Comparison of ENCODE assay signal across 23 cellular contexts in the genomic region with DNA sequence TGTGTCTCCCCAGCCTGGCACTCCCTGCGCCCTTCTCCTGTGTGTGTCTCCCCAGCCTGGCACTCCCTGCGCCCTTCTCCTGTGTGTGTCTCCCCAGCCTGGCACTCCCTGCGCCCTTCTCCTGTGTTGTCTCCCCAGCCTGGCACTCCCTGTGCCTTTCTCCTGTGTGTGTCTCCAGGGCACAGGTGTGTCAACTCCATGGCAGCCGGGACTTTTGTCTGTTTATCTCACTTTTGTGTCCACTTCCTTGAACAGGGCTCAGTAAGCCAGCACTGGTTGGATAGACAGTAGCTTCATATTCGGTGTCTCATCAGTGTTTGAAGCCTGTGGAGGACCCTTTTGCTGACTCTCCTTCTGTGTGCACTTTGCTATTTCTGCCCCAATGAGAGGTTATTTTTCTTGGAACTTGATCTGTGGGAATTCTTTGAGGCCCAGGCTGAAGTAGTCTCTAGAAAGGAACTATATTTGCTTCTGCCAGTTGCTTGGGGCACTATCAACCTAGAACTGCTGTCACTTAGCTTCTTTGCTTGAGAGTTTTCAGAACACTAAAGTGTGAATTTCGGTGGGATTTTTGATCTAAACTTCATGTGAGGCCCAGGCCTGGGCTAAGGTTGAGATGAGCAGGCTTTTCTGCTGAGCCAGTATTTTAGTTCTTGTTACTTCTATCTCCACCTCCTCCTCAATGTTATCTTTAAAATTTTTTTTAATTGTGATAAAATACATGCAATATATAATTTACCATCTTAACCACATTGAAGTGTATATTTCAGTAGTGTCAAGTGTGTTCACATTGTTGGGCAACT. TPM values are rescaled to one million over a fixed set of nuclear protein-coding genes. Genes with fewer than 3 reads are reported as not detected.
DNase-seq lines count a peak whose midpoint lies in the region; ATAC-seq, FAIRE-seq and TF ChIP-seq lines count a peak whose summit lies in the region.
"Had no signal": no experiment of that assay in that cellular context is flagged by ENCODE, and none has a peak within 500 bp of the region (broad histone marks: within the 10 kb centered on the region; RNA-seq: fewer than 3 reads in every experiment).

No MANE protein-coding gene starts in this region.

- H3K27me3 ChIP-seq in pancreas: no peaks in the 10 kb centered on the region
- H3K27me3 ChIP-seq: ascending aorta, dorsolateral prefrontal cortex, esophagus muscularis mucosa had no signal

- peak; percentile 72 for DNase-seq in EH (ENCODE audit: low read depth)
- no peak for DNase-seq in WTC11 (ENCODE audit: low spot score)
- DNase-seq in pancreas: no peak
- DNase-seq in A172 (ENCODE audit: low spot score): no peak
- no peak for DNase-seq in NCI-H748 treated with DMSO at 0.1 percent for 48 hours (lab: John Stamatoyannopoulos, UW)
- DNase-seq: activated CD4-positive, alpha-beta T cell treated with anti-CD3 and anti-CD28 coated beads, Interleukin-2, amount 10 ng/mL, durations not matched to agents 7 days and 5 days; activated naive CD4-positive, alpha-beta T cell treated with Interleukin-2 at 50 U/mL for 16 hours; activated T-cell treated with anti-CD3 and anti-CD28 coated beads for 4 hours; dorsolateral prefrontal cortex; HFFc6; Karpas-422; natural killer cell; NK-92 treated with Interleukin-12 subunit alpha and Interleukin-12 subunit beta, amount 100 ng/mL, for 24 hours; SW 1271 had no signal

- 76 to 78% methylated on average over 5 to 6 of the region's 6 CpGs for WGBS in pancreas, 2 donors

- no peaks in the 10 kb centered on the region for H3K36me3 ChIP-seq in pancreas
- H3K36me3 ChIP-seq: ascending aorta, esophagus muscularis mucosa had no signal

- ATAC-seq in WTC11 (no peak), esophagus mucosa (peak; percentile 91), pancreas (peak in 2 of 4 donors; percentile 53 to 62), HG02870 (IDR thresholded peaks at IDR 0.05; ENCODE audit: unreplicated experiment) (no peak), HG02885 (IDR thresholded peaks at IDR 0.05; ENCODE audit: poor library complexity, unreplicated experiment) (no peak)
- ATAC-seq: natural killer cell had no signal

- 0 out of 2 replicates have a peak overlapping the region, but pooled peaks have one; percentile 18 for H3K27ac Mint-ChIP-seq in WTC11
- H3K27ac Mint-ChIP-seq: activated CD4-positive, alpha-beta T cell treated with anti-CD3 and anti-CD28 coated beads, Interleukin-2, amount 10 ng/mL, durations not matched to agents 7 days and 5 days; B cell; HFFc6; natural killer cell had no signal

- no peak overlapping the region for H3K27ac ChIP-seq in pancreas
- H3K27ac ChIP-seq: ascending aorta, dorsolateral prefrontal cortex, esophagus muscularis mucosa, RWPE1 had no signal

- peaks cover 2% of the 10 kb centered on the region; the same call in 1 of the 2 replicates for H3K27me3 Mint-ChIP-seq in WTC11 (ENCODE audit: low read depth)
- H3K27me3 Mint-ChIP-seq: activated CD4-positive, alpha-beta T cell treated with anti-CD3 and anti-CD28 coated beads, Interleukin-2, amount 10 ng/mL, durations not matched to agents 7 days and 5 days; B cell had no signal

- no peaks in the 10 kb centered on the region for H3K4me1 ChIP-seq in pancreas

- peak; percentile 66 for FAIRE-seq in pancreas (lab: Jason Lieb, UNC)
- FAIRE-seq: D721Med, TTC549 had no signal

- peaks cover 18% of the 10 kb centered on the region for H3K9me3 Mint-ChIP-seq in WTC11
- H3K9me3 Mint-ChIP-seq: natural killer cell had no signal

- POLR2A ChIA-PET in WTC11 (lab: Charles Lee): no interaction called here

- no peak overlapping the region for H3K4me3 Mint-ChIP-seq in WTC11
- H3K4me3 Mint-ChIP-seq: activated CD4-positive, alpha-beta T cell treated with anti-CD3 and anti-CD28 coated beads, Interleukin-2, amount 10 ng/mL, durations not matched to agents 7 days and 5 days; B cell; HFFc6; natural killer cell had no signal

- CTCF ChIA-PET in WTC11 (lab: Charles Lee): interaction anchor here (0.6 kb wide), 1 partner anchor 50 kb away, joined by 3 read pairs; no protein-coding TSS in a partner anchor

- TF ChIP-seq CTCF in WTC11 (IDR thresholded peaks at IDR 0.05): no peak
- TF ChIP-seq CTCF in pancreas (IDR thresholded peaks at IDR 0.05): no peak

- peaks cover 12% of the 10 kb centered on the region for H3K36me3 Mint-ChIP-seq in WTC11
- H3K36me3 Mint-ChIP-seq: natural killer cell had no signal

- intact Hi-C loops in pancreas (cut with DNase I): no loop called here

- H3K4me1 Mint-ChIP-seq in WTC11: peaks cover 36% of the 10 kb centered on the region
- H3K4me1 Mint-ChIP-seq: B cell had no signal

- no peaks in the 10 kb centered on the region for H3K9me3 ChIP-seq in pancreas
- H3K9me3 ChIP-seq: ascending aorta, esophagus muscularis mucosa had no signal

- H3K4me3 ChIP-seq in pancreas: no peak overlapping the region
- H3K4me3 ChIP-seq: ascending aorta, dorsolateral prefrontal cortex, esophagus muscularis mucosa had no signal

TF ChIP-seq in WTC11, 78 proteins besides CTCF, POLR2A, EP300 and RAD21 (continues in another document):
- TF ChIP-seq, protein P1, sequence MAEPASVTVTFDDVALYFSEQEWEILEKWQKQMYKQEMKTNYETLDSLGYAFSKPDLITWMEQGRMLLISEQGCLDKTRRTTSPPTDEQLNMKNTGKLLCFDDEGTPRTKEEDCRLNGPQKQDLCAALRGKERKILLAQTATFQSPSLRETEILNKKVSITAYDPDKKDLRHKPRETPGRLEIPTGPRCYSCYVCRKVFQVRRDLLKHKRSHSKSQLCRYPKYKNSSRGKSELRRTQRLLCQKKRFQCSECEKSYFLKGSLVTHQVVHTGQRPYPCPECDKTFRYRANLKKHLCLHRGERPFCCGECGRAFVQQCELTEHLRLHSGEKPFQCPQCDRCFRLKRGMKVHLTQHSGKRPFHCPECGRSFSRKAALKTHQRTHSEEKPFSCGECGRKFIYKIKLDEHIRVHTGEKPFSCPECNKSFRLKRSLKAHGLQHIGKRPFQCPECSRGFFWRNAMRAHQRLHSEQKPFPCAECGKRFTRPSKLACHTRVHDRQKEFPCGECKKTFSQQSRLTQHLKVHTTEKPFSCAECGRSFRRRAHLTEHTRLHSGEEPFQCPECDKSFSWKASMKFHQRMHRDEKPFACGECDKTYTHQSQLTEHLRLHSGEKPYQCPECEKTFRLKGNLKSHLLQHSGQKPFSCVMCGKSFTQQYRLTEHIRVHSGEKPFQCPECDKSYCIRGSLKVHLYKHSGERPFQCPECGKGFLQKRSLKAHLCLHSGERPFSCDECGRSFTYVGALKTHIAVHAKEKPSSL (CRISPR knock-in tag; conservative IDR thresholded peaks at IDR 0.05): no peak
- TF ChIP-seq, protein P2, sequence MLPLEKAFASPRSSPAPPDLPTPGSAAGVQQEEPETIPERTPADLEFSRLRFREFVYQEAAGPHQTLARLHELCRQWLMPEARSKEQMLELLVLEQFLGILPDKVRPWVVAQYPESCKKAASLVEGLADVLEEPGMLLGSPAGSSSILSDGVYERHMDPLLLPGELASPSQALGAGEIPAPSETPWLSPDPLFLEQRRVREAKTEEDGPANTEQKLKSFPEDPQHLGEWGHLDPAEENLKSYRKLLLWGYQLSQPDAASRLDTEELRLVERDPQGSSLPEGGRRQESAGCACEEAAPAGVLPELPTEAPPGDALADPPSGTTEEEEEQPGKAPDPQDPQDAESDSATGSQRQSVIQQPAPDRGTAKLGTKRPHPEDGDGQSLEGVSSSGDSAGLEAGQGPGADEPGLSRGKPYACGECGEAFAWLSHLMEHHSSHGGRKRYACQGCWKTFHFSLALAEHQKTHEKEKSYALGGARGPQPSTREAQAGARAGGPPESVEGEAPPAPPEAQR (CRISPR knock-in tag; IDR thresholded peaks at IDR 0.05): no peak
- TF ChIP-seq, protein P3, sequence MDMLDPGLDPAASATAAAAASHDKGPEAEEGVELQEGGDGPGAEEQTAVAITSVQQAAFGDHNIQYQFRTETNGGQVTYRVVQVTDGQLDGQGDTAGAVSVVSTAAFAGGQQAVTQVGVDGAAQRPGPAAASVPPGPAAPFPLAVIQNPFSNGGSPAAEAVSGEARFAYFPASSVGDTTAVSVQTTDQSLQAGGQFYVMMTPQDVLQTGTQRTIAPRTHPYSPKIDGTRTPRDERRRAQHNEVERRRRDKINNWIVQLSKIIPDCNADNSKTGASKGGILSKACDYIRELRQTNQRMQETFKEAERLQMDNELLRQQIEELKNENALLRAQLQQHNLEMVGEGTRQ (CRISPR knock-in tag; IDR thresholded peaks at IDR 0.05): no peak
- TF ChIP-seq, protein P4, sequence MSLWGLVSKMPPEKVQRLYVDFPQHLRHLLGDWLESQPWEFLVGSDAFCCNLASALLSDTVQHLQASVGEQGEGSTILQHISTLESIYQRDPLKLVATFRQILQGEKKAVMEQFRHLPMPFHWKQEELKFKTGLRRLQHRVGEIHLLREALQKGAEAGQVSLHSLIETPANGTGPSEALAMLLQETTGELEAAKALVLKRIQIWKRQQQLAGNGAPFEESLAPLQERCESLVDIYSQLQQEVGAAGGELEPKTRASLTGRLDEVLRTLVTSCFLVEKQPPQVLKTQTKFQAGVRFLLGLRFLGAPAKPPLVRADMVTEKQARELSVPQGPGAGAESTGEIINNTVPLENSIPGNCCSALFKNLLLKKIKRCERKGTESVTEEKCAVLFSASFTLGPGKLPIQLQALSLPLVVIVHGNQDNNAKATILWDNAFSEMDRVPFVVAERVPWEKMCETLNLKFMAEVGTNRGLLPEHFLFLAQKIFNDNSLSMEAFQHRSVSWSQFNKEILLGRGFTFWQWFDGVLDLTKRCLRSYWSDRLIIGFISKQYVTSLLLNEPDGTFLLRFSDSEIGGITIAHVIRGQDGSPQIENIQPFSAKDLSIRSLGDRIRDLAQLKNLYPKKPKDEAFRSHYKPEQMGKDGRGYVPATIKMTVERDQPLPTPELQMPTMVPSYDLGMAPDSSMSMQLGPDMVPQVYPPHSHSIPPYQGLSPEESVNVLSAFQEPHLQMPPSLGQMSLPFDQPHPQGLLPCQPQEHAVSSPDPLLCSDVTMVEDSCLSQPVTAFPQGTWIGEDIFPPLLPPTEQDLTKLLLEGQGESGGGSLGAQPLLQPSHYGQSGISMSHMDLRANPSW (CRISPR knock-in tag; conservative IDR thresholded peaks at IDR 0.05; ENCODE audit: low read depth): no peak
- no peak for TF ChIP-seq ZNF416 (CRISPR knock-in tag; IDR thresholded peaks at IDR 0.05)
- no peak for TF ChIP-seq OVOL2 (CRISPR knock-in tag; IDR thresholded peaks at IDR 0.05; ENCODE audit: borderline replicate concordance)

RNA-seq across cellular contexts. Expression of a gene that starts 8.3 kb away (rescaled TPM):
- total RNA-seq in WTC11 (2021): 36.2 to 43.9 TPM (median 39.1 TPM) in 3 replicates
- total RNA-seq in esophagus mucosa: 12.3 TPM
- total RNA-seq in pancreas: 10 to 100 TPM; 11.3 to 15.3 (median 12.9) TPM
- polyA plus RNA-seq in pancreas: 10 to 100 TPM; 14.6 to 25.1 TPM
- total RNA-seq in A172 (2014; rRNA removed; shearing (Covaris generic)): 43.2 and 46.8 TPM in 2 replicates
